ENCODE assay signal across 1 cellular context in the genomic region with DNA sequence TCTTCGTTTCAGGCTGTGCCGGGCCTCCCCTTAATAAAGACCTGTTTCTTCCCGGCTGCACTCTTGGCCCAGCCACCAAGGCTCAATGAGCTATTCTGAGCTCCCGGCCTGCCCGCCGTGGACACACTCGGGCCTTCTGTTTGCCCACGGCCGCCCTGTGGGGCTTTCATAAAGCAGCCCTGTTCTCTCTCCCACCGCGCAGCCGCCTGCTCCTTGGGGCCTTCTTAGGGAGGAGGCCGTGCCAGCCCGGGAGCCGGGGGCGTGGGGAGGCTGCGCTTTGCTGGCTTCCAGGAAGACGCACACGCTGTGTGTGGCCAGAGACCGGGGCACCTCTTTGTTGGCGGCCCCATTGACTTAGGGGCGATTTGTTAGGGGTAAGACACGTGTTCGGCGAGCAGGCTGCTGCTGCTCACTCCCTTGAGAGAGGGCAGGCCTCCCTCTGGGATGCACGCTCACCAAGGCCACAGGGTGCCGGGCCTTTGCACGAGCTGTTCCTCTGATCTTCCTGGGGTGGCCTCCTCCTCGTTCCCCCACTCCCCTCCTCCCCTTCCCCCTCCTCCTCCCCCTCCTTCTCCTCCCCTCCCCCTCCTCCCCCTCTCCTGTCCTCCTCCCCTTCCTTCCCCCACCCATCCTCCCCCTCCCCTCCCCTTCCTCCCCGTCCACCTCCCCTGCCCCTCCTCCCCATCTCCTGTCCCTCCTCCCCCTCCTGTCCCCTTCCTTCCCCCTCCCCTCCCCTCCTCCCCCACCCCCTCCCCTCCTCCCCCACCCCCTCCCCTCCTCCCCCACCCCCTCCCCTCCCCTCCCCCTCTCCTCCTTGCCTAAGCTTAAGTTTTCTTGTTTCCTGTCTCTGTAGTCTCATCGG.
TF ChIP-seq lines count a peak whose summit lies in the region.

No MANE protein-coding gene starts in this region.

TF ChIP-seq in IMR-90, 13 proteins besides CTCF, POLR2A, EP300 and RAD21 (continued from another document):
- TF ChIP-seq, protein P1, sequence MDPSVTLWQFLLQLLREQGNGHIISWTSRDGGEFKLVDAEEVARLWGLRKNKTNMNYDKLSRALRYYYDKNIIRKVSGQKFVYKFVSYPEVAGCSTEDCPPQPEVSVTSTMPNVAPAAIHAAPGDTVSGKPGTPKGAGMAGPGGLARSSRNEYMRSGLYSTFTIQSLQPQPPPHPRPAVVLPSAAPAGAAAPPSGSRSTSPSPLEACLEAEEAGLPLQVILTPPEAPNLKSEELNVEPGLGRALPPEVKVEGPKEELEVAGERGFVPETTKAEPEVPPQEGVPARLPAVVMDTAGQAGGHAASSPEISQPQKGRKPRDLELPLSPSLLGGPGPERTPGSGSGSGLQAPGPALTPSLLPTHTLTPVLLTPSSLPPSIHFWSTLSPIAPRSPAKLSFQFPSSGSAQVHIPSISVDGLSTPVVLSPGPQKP (IDR thresholded peaks at IDR 0.05; ENCODE audit: borderline replicate concordance, low read depth, low read length) = no peak
- TF ChIP-seq MAZ (IDR thresholded peaks at IDR 0.05; ENCODE audit: borderline replicate concordance, low read depth, low read length) (no peak), CHD1 (IDR thresholded peaks at IDR 0.05; ENCODE audit: low read depth, low read length) (no peak), BHLHE40 (IDR thresholded peaks at IDR 0.05; ENCODE audit: low read depth, low read length) (no peak), CEBPB (IDR thresholded peaks at IDR 0.05; ENCODE audit: low read depth, low read length) (no peak), SMC3 (IDR thresholded peaks at IDR 0.05; ENCODE audit: low read depth, low read length) (no peak), RCOR1 (IDR thresholded peaks at IDR 0.05; ENCODE audit: insufficient replicate concordance, low read length) (no peak), MAFK (IDR thresholded peaks at IDR 0.05; ENCODE audit: low read depth, low read length) (no peak), FOS (IDR thresholded peaks at IDR 0.05; ENCODE audit: low read depth, low read length) (no peak)
